Comparison of ENCODE assay signal across 24 cellular contexts in the genomic region with DNA sequence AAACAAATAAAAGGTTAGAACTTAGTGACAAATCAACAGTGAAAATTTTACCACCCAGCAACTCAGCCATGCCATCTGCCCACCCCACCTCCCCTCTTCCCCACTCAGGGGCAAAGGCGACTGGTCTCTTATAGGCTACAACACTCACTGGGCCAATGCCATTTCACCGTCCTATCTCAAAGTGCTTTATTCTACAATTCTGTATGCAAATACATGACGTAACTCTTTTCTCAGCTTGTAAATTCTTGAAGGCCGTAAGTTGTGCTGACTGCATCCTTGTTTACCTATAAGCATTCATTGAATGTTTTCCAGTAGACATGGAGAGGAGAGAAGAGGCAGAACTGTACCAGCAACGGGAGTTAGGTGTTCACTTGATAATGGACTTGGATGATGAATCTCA. TPM values are rescaled to one million over a fixed set of nuclear protein-coding genes. Genes with fewer than 3 reads are reported as not detected.
"Had no signal": no experiment of that assay in that cellular context is flagged by ENCODE, and none has a peak within 500 bp of the region (broad histone marks: within the 10 kb centered on the region; RNA-seq: fewer than 3 reads in every experiment).

No MANE protein-coding gene starts in this region.

- H3K4me1 Mint-ChIP-seq: central memory CD8-positive, alpha-beta T cell had no signal

- DNase-seq: activated CD4-positive, alpha-beta memory T cell treated with anti-CD3 and anti-CD28 coated beads, Interleukin-2, amount 10 ng/mL, durations not matched to agents 7 days and 5 days; activated CD4-positive, alpha-beta T cell treated with anti-CD3 and anti-CD28 coated beads for 48 hours; activated CD4-positive, CD25-positive, alpha-beta regulatory T cell; activated CD8-positive, alpha-beta memory T cell treated with anti-CD3 and anti-CD28 coated beads, Interleukin-2, amount 10 ng/mL, durations not matched to agents 7 days and 5 days; activated naive CD4-positive, alpha-beta T cell; activated naive CD8-positive, alpha-beta T cell treated with anti-CD3 and anti-CD28 coated beads, Interleukin-2, amount 10 ng/mL, durations not matched to agents 7 days and 5 days; brain microvascular endothelial cell; heart left ventricle; left cardiac atrium; nephron progenitor cell; stimulated activated CD4-positive, alpha-beta T cell treated with anti-CD3 and anti-CD28 coated beads, Interleukin-15, amount 100 ng/mL, for 24 hours; stimulated activated CD4-positive, alpha-beta T cell treated with anti-CD3 and anti-CD28 coated beads, Interleukin-2, amount 100 ng/mL, for 48 hours; T1000 had no signal

- H3K9me3 ChIP-seq: gastroesophageal sphincter, heart left ventricle, right atrium auricular region had no signal

- H3K27me3 ChIP-seq: brain microvascular endothelial cell, gastroesophageal sphincter, heart left ventricle, right atrium auricular region had no signal

- H3K4me1 ChIP-seq: gastroesophageal sphincter had no signal

- H3K9me3 Mint-ChIP-seq: activated CD4-positive, alpha-beta memory T cell treated with anti-CD3 and anti-CD28 coated beads, Interleukin-2, amount 10 ng/mL, durations not matched to agents 7 days and 5 days; activated naive CD8-positive, alpha-beta T cell treated with anti-CD3 and anti-CD28 coated beads, Interleukin-2, amount 10 ng/mL, durations not matched to agents 7 days and 5 days; central memory CD8-positive, alpha-beta T cell; nephron progenitor cell; stimulated activated naive CD8-positive, alpha-beta T cell treated with anti-CD3 and anti-CD28 coated beads, Interleukin-15, Interleukin-2, amounts not matched to agents 100 ng/mL and 50 ng/mL, for 24 hours; type B pancreatic cell had no signal

- H3K27ac ChIP-seq: brain microvascular endothelial cell, coronary artery, gastroesophageal sphincter, heart left ventricle, right atrium auricular region had no signal

- H3K36me3 ChIP-seq: brain microvascular endothelial cell, gastroesophageal sphincter, heart left ventricle, right atrium auricular region had no signal

- H3K27ac Mint-ChIP-seq: activated CD4-positive, alpha-beta memory T cell treated with anti-CD3 and anti-CD28 coated beads, Interleukin-2, amount 10 ng/mL, durations not matched to agents 7 days and 5 days; activated CD8-positive, alpha-beta memory T cell treated with anti-CD3 and anti-CD28 coated beads, Interleukin-2, amount 10 ng/mL, durations not matched to agents 7 days and 5 days; activated naive CD8-positive, alpha-beta T cell treated with anti-CD3 and anti-CD28 coated beads, Interleukin-2, amount 10 ng/mL, durations not matched to agents 7 days and 5 days; nephron progenitor cell; stimulated activated naive CD8-positive, alpha-beta T cell treated with anti-CD3 and anti-CD28 coated beads, Interleukin-15, Interleukin-2, amounts not matched to agents 100 ng/mL and 50 ng/mL, for 24 hours; type B pancreatic cell had no signal

- ATAC-seq: activated CD8-positive, alpha-beta memory T cell treated with anti-CD3 and anti-CD28 coated beads, Interleukin-2, amount 10 ng/mL, durations not matched to agents 7 days and 5 days; esophagus mucosa; gastroesophageal sphincter; heart left ventricle; left cardiac atrium had no signal

- H3K4me3 Mint-ChIP-seq: activated CD4-positive, alpha-beta memory T cell treated with anti-CD3 and anti-CD28 coated beads, Interleukin-2, amount 10 ng/mL, durations not matched to agents 7 days and 5 days; activated CD8-positive, alpha-beta memory T cell treated with anti-CD3 and anti-CD28 coated beads, Interleukin-2, amount 10 ng/mL, durations not matched to agents 7 days and 5 days; activated naive CD8-positive, alpha-beta T cell treated with anti-CD3 and anti-CD28 coated beads, Interleukin-2, amount 10 ng/mL, durations not matched to agents 7 days and 5 days; central memory CD8-positive, alpha-beta T cell; nephron progenitor cell; stimulated activated naive CD8-positive, alpha-beta T cell treated with anti-CD3 and anti-CD28 coated beads, Interleukin-15, Interleukin-2, amounts not matched to agents 100 ng/mL and 50 ng/mL, for 24 hours; type B pancreatic cell had no signal

- H3K36me3 Mint-ChIP-seq: activated naive CD8-positive, alpha-beta T cell treated with anti-CD3 and anti-CD28 coated beads, Interleukin-2, amount 10 ng/mL, durations not matched to agents 7 days and 5 days had no signal

- H3K27me3 Mint-ChIP-seq: activated CD4-positive, alpha-beta memory T cell treated with anti-CD3 and anti-CD28 coated beads, Interleukin-2, amount 10 ng/mL, durations not matched to agents 7 days and 5 days; activated naive CD8-positive, alpha-beta T cell treated with anti-CD3 and anti-CD28 coated beads, Interleukin-2, amount 10 ng/mL, durations not matched to agents 7 days and 5 days; progenitor cell of endocrine pancreas; type B pancreatic cell had no signal

- H3K4me3 ChIP-seq: coronary artery, gastroesophageal sphincter, heart left ventricle, lung, right atrium auricular region had no signal

RNA-seq across cellular contexts. Expression of gene BCL2L14, which starts 15.6 kb away (rescaled TPM):
- total RNA-seq: heart left ventricle, left cardiac atrium, myocyte, osteoblast, right atrium auricular region had no signal
